ENCODE assay signal across 8 cellular contexts in the genomic region with DNA sequence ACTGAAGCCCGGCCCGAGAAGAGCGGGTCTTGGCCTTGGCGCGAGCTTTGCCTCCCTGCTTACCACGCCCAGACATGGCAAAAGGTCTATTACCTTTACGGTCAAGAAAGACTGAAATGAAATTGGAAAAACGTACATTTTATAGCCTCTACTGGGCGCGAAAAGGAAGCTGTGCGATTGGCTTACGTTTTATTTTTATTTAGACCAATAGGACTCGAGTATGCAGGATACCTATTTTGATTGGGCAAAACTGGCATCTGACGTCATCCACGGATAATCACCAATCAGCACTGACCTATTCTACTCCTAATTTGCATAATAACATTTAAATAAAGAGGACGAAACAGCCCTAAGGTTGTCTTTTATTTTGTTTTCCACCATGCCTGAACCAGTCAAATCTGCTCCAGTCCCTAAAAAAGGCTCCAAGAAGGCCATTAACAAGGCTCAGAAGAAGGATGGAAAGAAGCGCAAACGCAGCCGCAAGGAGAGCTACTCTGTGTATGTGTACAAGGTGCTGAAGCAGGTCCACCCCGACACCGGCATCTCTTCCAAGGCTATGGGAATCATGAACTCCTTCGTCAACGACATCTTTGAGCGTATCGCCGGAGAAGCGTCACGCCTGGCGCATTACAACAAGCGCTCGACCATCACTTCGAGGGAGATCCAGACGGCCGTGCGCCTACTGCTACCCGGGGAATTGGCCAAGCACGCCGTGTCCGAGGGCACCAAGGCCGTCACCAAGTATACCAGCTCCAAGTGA.
DNase-seq lines count a peak whose midpoint lies in the region; ATAC-seq, FAIRE-seq and TF ChIP-seq lines count a peak whose summit lies in the region.

No MANE protein-coding gene starts in this region.

- H3K4me2 ChIP-seq in K562 (ENCODE audit: insufficient read depth, low read length): no peak overlapping the region

- H3K36me3 ChIP-seq in K562 (ENCODE audit: control insufficient read depth, insufficient read depth, low read length) (peaks cover 17% of the 10 kb centered on the region), gastrocnemius medialis (no peaks in the 10 kb centered on the region)

- POLR2A ChIA-PET in K562 (lab: Yijun Ruan, JAX): interaction anchor here (0.7 to 9.3 kb wide), 3 partner anchors 10 to 80 kb away, joined by 4 to 481 read pairs (median 368); a partner anchor contains a TSS

- H3K27me3 ChIP-seq in K562 (ENCODE audit: control insufficient read depth in 2 of 2, insufficient read depth in 2 of 2, low read length in 2 of 2): no peaks in the 10 kb centered on the region
- peaks cover 70 to 76% (median 75%) of the 10 kb centered on the region in 3 donors for H3K27me3 ChIP-seq in gastrocnemius medialis

- no peak for TF ChIP-seq CTCF in LNCaP clone FGC (IDR thresholded peaks at IDR 0.05; ENCODE audit: control insufficient read depth, extremely low read depth, insufficient read depth)
- no peak for TF ChIP-seq CTCF in K562 (IDR thresholded peaks at IDR 0.05 in 2 of 3, conservative IDR thresholded peaks at IDR 0.05 in 1 of 3; ENCODE audit: insufficient read depth in 2 of 3, low read depth in 1 of 3, low read length in 3 of 3)
- no peak for TF ChIP-seq CTCF in gastrocnemius medialis (IDR thresholded peaks at IDR 0.05 in 4 of 5, conservative IDR thresholded peaks at IDR 0.05 in 1 of 5)

- 94% methylated on average over 28 of the region's 40 CpGs for WGBS in K562 (ENCODE audit: insufficient coverage, low coverage, missing lambda C conversion rate)

- H3K4me3 ChIP-seq in LNCaP clone FGC (ENCODE audit: low read depth, low read length): peak overlapping the region; percentile 51
- H3K4me3 ChIP-seq in K562: no peak overlapping the region
- H3K4me3 ChIP-seq in iPS-11a (ENCODE audit: low read depth, low read length): peak overlapping the region; percentile 60
- H3K4me3 ChIP-seq in gastrocnemius medialis: peak overlapping the region; percentile 18 to 46 (median 36)

- DNase-seq in EL: peak; percentile 97
- DNase-seq in LNCaP clone FGC (ENCODE audit: low read depth): peak; percentile 95
- DNase-seq in T-helper 1 cell: peak; percentile 38 to 97 (median 68)
- DNase-seq in K562 (ENCODE audit: extremely low read depth in 1 of 4, low spot score in 3 of 4): no peak
- DNase-seq in gastrocnemius medialis: peak in 1 of 2 donors; percentile 16
- DNase-seq in NCI-H1694 (lab: John Stamatoyannopoulos, UW): no peak

- H3K9me1 ChIP-seq in K562 (ENCODE audit: control insufficient read depth, insufficient read depth, low read length): no peaks in the 10 kb centered on the region

- no peak overlapping the region for H3K9ac ChIP-seq in K562 (ENCODE audit: insufficient read depth in 1 of 2, low read depth in 2 of 2, low read length in 2 of 2)

- CTCF ChIA-PET in K562 (lab: Yijun Ruan, JAX; ENCODE audit: low intra/inter-chr PET ratio): no interaction called here

- H2AFZ ChIP-seq in K562 (ENCODE audit: low read depth, low read length): no peak overlapping the region

- TF ChIP-seq POLR2A in K562 (conservative IDR thresholded peaks at IDR 0.05) (no peak), gastrocnemius medialis (IDR thresholded peaks at IDR 0.05) (peak in 1 of 2 donors; percentile 17)

- peaks cover 35% of the 10 kb centered on the region for H3K79me2 ChIP-seq in K562 (ENCODE audit: control insufficient read depth, insufficient read depth, low read length)

- H3K9me3 ChIP-seq in K562 (replicated peaks; ENCODE audit: control insufficient read depth, insufficient read depth, low read depth, low read length) (peaks cover 4% of the 10 kb centered on the region), gastrocnemius medialis (no peaks in the 10 kb centered on the region)

- intact Hi-C loops in K562 (cut with micrococcal nuclease) (no loop called here), gastrocnemius medialis (cut with DNase I; ENCODE audit: low total_unique reads) (loop anchor here (5.0 to 10.0 kb wide), 2 partner anchors 1653 to 1780 kb away; a partner anchor contains a TSS)

- FAIRE-seq in K562 (lab: Jason Lieb, UNC): no peak

- H3K4me1 ChIP-seq in K562 (replicated peaks in 1 of 2; ENCODE audit: control insufficient read depth in 2 of 2, insufficient read depth in 2 of 2, low read length in 2 of 2): peaks cover 10 to 20% of the 10 kb centered on the region in 2 experiments; a peak in 4 of 5 replicates
- peaks cover 0 to 7% of the 10 kb centered on the region in 2 donors for H3K4me1 ChIP-seq in gastrocnemius medialis

- no TSS peak for BruUV-seq in K562 (replicated peaks; lab: Mats Ljungman, UMichigan)

- no peak for TF ChIP-seq EP300 in K562 (IDR thresholded peaks at IDR 0.05; ENCODE audit: low read length)

- no peak for TF ChIP-seq RAD21 in K562 (CRISPR knock-in tag; conservative IDR thresholded peaks at IDR 0.05 in 1 of 2, IDR thresholded peaks at IDR 0.05 in 1 of 2)

- peaks cover 10% of the 10 kb centered on the region for H4K20me1 ChIP-seq in K562 (replicated peaks; ENCODE audit: control insufficient read depth, insufficient read depth, low read length)

- in situ Hi-C loops in K562 (cut with MboI): loop anchor here (25.0 kb wide), 1 partner anchor 1603 kb away; a partner anchor contains a TSS
- in situ Hi-C loops in gastrocnemius medialis (cut with MboI; ENCODE audit: low sequenced_read_pairs in 4 of 4): loop anchor here in 1 of 4 donors (25.0 kb wide), 1 partner anchor 1628 kb away; a partner anchor contains a TSS

- ATAC-seq in GM21786 (IDR thresholded peaks at IDR 0.05; ENCODE audit: unreplicated experiment) (peak; percentile 60), K562 (no peak), gastrocnemius medialis (peak; percentile 70 to 72)

- no peak overlapping the region for H3K27ac ChIP-seq in K562 (ENCODE audit: extremely low read depth, low read depth, low read length)
- H3K27ac ChIP-seq in gastrocnemius medialis: no peak overlapping the region

TF ChIP-seq in K562, 482 proteins besides CTCF, POLR2A, EP300 and RAD21:
- TF ChIP-seq POLR2G (IDR thresholded peaks at IDR 0.05; ENCODE audit: low read depth, low read length): peak; percentile 30; the same call in 1 of the 2 replicates
- no peak for TF ChIP-seq TEAD4 (IDR thresholded peaks at IDR 0.05; ENCODE audit: low read length)
- TF ChIP-seq TEAD4 (CRISPR knock-in tag; IDR thresholded peaks at IDR 0.05; ENCODE audit: borderline replicate concordance): no peak
- no peak for TF ChIP-seq MTA3 (IDR thresholded peaks at IDR 0.05; ENCODE audit: borderline replicate concordance)
- no peak for TF ChIP-seq ZNF384 (IDR thresholded peaks at IDR 0.05; ENCODE audit: low read depth, low read length)
- TF ChIP-seq, protein P1, sequence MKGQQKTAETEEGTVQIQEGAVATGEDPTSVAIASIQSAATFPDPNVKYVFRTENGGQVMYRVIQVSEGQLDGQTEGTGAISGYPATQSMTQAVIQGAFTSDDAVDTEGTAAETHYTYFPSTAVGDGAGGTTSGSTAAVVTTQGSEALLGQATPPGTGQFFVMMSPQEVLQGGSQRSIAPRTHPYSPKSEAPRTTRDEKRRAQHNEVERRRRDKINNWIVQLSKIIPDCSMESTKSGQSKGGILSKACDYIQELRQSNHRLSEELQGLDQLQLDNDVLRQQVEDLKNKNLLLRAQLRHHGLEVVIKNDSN (CRISPR knock-in tag; IDR thresholded peaks at IDR 0.05): 0 out of 2 replicates have a peak, but pooled peaks have one; percentile 13
- TF ChIP-seq, protein P2, sequence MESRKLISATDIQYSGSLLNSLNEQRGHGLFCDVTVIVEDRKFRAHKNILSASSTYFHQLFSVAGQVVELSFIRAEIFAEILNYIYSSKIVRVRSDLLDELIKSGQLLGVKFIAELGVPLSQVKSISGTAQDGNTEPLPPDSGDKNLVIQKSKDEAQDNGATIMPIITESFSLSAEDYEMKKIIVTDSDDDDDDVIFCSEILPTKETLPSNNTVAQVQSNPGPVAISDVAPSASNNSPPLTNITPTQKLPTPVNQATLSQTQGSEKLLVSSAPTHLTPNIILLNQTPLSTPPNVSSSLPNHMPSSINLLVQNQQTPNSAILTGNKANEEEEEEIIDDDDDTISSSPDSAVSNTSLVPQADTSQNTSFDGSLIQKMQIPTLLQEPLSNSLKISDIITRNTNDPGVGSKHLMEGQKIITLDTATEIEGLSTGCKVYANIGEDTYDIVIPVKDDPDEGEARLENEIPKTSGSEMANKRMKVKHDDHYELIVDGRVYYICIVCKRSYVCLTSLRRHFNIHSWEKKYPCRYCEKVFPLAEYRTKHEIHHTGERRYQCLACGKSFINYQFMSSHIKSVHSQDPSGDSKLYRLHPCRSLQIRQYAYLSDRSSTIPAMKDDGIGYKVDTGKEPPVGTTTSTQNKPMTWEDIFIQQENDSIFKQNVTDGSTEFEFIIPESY (CRISPR knock-in tag; IDR thresholded peaks at IDR 0.05): peak; percentile 76
- TF ChIP-seq NFATC3 (IDR thresholded peaks at IDR 0.05): no peak

Comparison
In these comparisons a context has a peak if more than half of its experiments do, and no peak if none do; other contexts are left out.
1. DNase-seq: peak in EL (single experiment), LNCaP clone FGC (single experiment) and T-helper 1 cell (5 of 5); none in K562 (0 of 4) and NCI-H1694 (single experiment).